Comparison of ENCODE assay signal across 8 cellular contexts in genomic region chr4:77862478-77863216, GRCh38. TPM values are rescaled to one million over a fixed set of nuclear protein-coding genes. Genes with fewer than 3 reads are reported as not detected.
DNase-seq lines count a peak whose midpoint lies in the region; ATAC-seq and TF ChIP-seq lines count a peak whose summit lies in the region.

TSS of gene MRPL1 (plus strand) at chr4:77862830. CDS start at chr4:77862849, 19 bp downstream.

- no peak within 1 kb of the TSS for H2AK5ac ChIP-seq in trophoblast cell (ENCODE audit: low read length)

- H4K12ac ChIP-seq in trophoblast cell (ENCODE audit: low read depth, low read length), result peak within 1 kb of the TSS; percentile 94

- peak within 1 kb of the TSS; percentile 65 for H3K18ac ChIP-seq in trophoblast cell (ENCODE audit: low read length)

- no peaks in the 10 kb centered on the region for H3K79me1 ChIP-seq in trophoblast cell (ENCODE audit: low read length)

- H3K9ac ChIP-seq in adipocyte (ENCODE audit: low read length), result peak within 1 kb of the TSS; percentile 96
- peak within 1 kb of the TSS; percentile 78 for H3K9ac ChIP-seq in trophoblast cell (ENCODE audit: low read length)

- H3K4me1 ChIP-seq in adipocyte (ENCODE audit: control insufficient read depth, insufficient read depth, low read length) (peaks cover 11% of the 10 kb centered on the region), cardiac muscle cell (ENCODE audit: low read depth) (peaks cover 4% of the 10 kb centered on the region), trophoblast cell (ENCODE audit: control insufficient read depth in 1 of 2, insufficient read depth in 2 of 2, low read length in 2 of 2) (peaks cover 0 to 3% of the 10 kb centered on the region in 2 experiments), transverse colon (peaks cover 0 to 27% (median 12%) of the 10 kb centered on the region in 4 donors)

- WGBS in trophoblast cell (ENCODE audit: extremely low coverage, insufficient coverage, insufficient read length), result no CpG with 5 or more reads among the region's 33 CpGs
- WGBS in transverse colon (ENCODE audit: low coverage in 1 of 2), 2 donors, result 0% methylated on average over 14 to 33 of the region's 33 CpGs

- H3K4me2 ChIP-seq in trophoblast cell (ENCODE audit: low read length), result peak within 1 kb of the TSS; percentile 88

- no peak for TF ChIP-seq EP300 in transverse colon (IDR thresholded peaks at IDR 0.05; ENCODE audit: low read depth)

- peaks cover 2% of the 10 kb centered on the region for H3K79me2 ChIP-seq in trophoblast cell (ENCODE audit: control insufficient read depth, insufficient read depth, low read length, poor library complexity)

- H3K4me3 ChIP-seq in GM12875 (ENCODE audit: low read depth, low read length) (peak within 1 kb of the TSS; percentile 63), adipocyte (ENCODE audit: low read length) (peak within 1 kb of the TSS; percentile 98), cardiac muscle cell (peak within 1 kb of the TSS; percentile 43), trophoblast cell (ENCODE audit: low read depth, low read length) (peak within 1 kb of the TSS; percentile 80), transverse colon (peak within 1 kb of the TSS; percentile 49 to 73 (median 56))

- TF ChIP-seq CTCF in GM12875 (IDR thresholded peaks at IDR 0.05; ENCODE audit: borderline replicate concordance, insufficient read depth, low read depth, low read length), result no peak
- no peak for TF ChIP-seq CTCF in cardiac muscle cell (IDR thresholded peaks at IDR 0.05; ENCODE audit: low read depth, low read length)
- peak in 1 of 5 experiments; percentile 6 for TF ChIP-seq CTCF in transverse colon (IDR thresholded peaks at IDR 0.05)

- in situ Hi-C loops in transverse colon (cut with MboI; ENCODE audit: low pct_ligation_motif_present in 1 of 4, low pct_unique_long_range_greater_than_20kb in 1 of 4, low sequenced_read_pairs in 3 of 4), result no loop called here

- H3K27ac ChIP-seq in cardiac muscle cell (peak within 1 kb of the TSS; percentile 91), trophoblast cell (ENCODE audit: low read depth, low read length) (peak within 1 kb of the TSS; percentile 63), transverse colon (peak within 1 kb of the TSS; percentile 91 to 99 (median 95))

- no peaks in the 10 kb centered on the region for H3K36me3 ChIP-seq in adipocyte (ENCODE audit: control insufficient read depth, insufficient read depth, low read length, severe bottlenecking)
- H3K36me3 ChIP-seq in cardiac muscle cell, result no peaks in the 10 kb centered on the region
- H3K36me3 ChIP-seq in trophoblast cell (ENCODE audit: control insufficient read depth in 1 of 2, insufficient read depth in 2 of 2, low read length in 2 of 2), result peaks cover 0 to 2% of the 10 kb centered on the region in 2 experiments
- H3K36me3 ChIP-seq in transverse colon, result no peaks in the 10 kb centered on the region

- H3K9me3 ChIP-seq in adipocyte (ENCODE audit: control insufficient read depth, low read length) (no peaks in the 10 kb centered on the region), cardiac muscle cell (ENCODE audit: low read depth) (no peaks in the 10 kb centered on the region), trophoblast cell (ENCODE audit: insufficient read depth, low read depth, low read length) (no peaks in the 10 kb centered on the region), transverse colon (no peaks in the 10 kb centered on the region)

- H3K23ac ChIP-seq in trophoblast cell (ENCODE audit: low read length), result no peak within 1 kb of the TSS

- peak within 1 kb of the TSS; percentile 60 for H3K4ac ChIP-seq in trophoblast cell (ENCODE audit: low read depth, low read length)

- H3K27me3 ChIP-seq in adipocyte (replicated peaks; ENCODE audit: control insufficient read depth, insufficient read depth, low read length), result no peaks in the 10 kb centered on the region
- H3K27me3 ChIP-seq in cardiac muscle cell, result no peaks in the 10 kb centered on the region
- no peaks in the 10 kb centered on the region for H3K27me3 ChIP-seq in trophoblast cell (ENCODE audit: insufficient read depth, low read length)
- no peaks in the 10 kb centered on the region for H3K27me3 ChIP-seq in transverse colon

- TF ChIP-seq POLR2A in transverse colon (IDR thresholded peaks at IDR 0.05), result peak; percentile 75

- intact Hi-C loops in transverse colon (cut with DNase I; ENCODE audit: low total_unique reads), result loop anchor here (2.0 kb wide), 1 partner anchor 44 kb away; the partner anchor contains the start of gene CNOT6L

- peak within 1 kb of the TSS; percentile 85 for H4K8ac ChIP-seq in trophoblast cell (ENCODE audit: low read depth, low read length)

- H2BK5ac ChIP-seq in trophoblast cell (ENCODE audit: low read depth, low read length, poor library complexity), result peak within 1 kb of the TSS; percentile 47

- H2BK120ac ChIP-seq in trophoblast cell (ENCODE audit: insufficient read depth, low read length, poor library complexity), result no peak within 1 kb of the TSS

- H2AFZ ChIP-seq in trophoblast cell (ENCODE audit: insufficient read depth, low read length, poor library complexity), result peak within 1 kb of the TSS; percentile 86

- peak; percentile 87 for ATAC-seq in HG02798 (IDR thresholded peaks at IDR 0.05; ENCODE audit: poor library complexity, unreplicated experiment)

- H3K14ac ChIP-seq in trophoblast cell (ENCODE audit: low read length), result peak within 1 kb of the TSS; percentile 34

- DNase-seq in NCI-H1436 (lab: John Stamatoyannopoulos, UW) (peak; percentile 94), T follicular helper cell (ENCODE audit: low read depth) (peak; percentile 83), adipocyte (ENCODE audit: low read depth) (peak; percentile 97), cardiac muscle cell (ENCODE audit: low read depth in 1 of 2, low spot score in 1 of 2) (peak; percentile 94 to 98), trophoblast cell (peak; percentile 91 to 97), transverse colon (peak; percentile 91)

- peak within 1 kb of the TSS; percentile 28 for H4K91ac ChIP-seq in trophoblast cell (ENCODE audit: low read depth, low read length)

- H2BK12ac ChIP-seq in trophoblast cell (ENCODE audit: low read length), result no peak within 1 kb of the TSS

RNA-seq across cellular contexts. Expression of gene MRPL1, which starts in this region (rescaled TPM):
- 18.2 and 21.2 TPM in 2 replicates for total RNA-seq in cardiac muscle cell
- 17.1 and 30.9 TPM in 2 replicates for polyA plus RNA-seq in cardiac muscle cell
- 42.8 and 43.0 TPM in 2 replicates for polyA plus RNA-seq in trophoblast cell (2013)
- 10 to 100 TPM in 3 of 4 donors, 1 to 10 TPM in 1; 3.7 to 31.8 (median 19.6) TPM for total RNA-seq in transverse colon

Comparison
In these comparisons a context has a peak if more than half of its experiments do, and no peak if none do; other contexts are left out.
1. Peak in every context shown above with its lines: DNase-seq, ATAC-seq, H3K4me3 ChIP-seq and H3K27ac ChIP-seq.
2. H3K4me3 ChIP-seq: peak in every context shown above with its lines; median percentile 98 in adipocyte; 80 in trophoblast cell; 63 in GM12875; 56 in transverse colon; 43 in cardiac muscle cell.